In genomic region chr13:32426981-32427851, GRCh38 we compare ENCODE assay signal across 8 cellular contexts. TPM values are rescaled to one million over a fixed set of nuclear protein-coding genes. Genes with fewer than 3 reads are reported as not detected.
DNase-seq lines count a peak whose midpoint lies in the region; ATAC-seq and TF ChIP-seq lines count a peak whose summit lies in the region.

No MANE protein-coding gene starts in this region.

- no peak overlapping the region for H3K27ac ChIP-seq in neural cell (ENCODE audit: low read length)
- H3K27ac ChIP-seq in temporal lobe (ENCODE audit: low read depth, low read length) = peak overlapping the region; percentile 73

- peak overlapping the region; percentile 58 for H3K4me3 ChIP-seq in fibroblast of mammary gland (ENCODE audit: control insufficient read depth, low read depth, low read length)
- peak overlapping the region; percentile 71 for H3K4me3 ChIP-seq in neural cell (ENCODE audit: low read length)

- no peaks in the 10 kb centered on the region for H3K36me3 ChIP-seq in neural cell (ENCODE audit: insufficient read depth, low read length)

- H4K20me1 ChIP-seq in neural cell (ENCODE audit: insufficient read depth) = no peaks in the 10 kb centered on the region

- no peaks in the 10 kb centered on the region for H3K9me2 ChIP-seq in neural cell (ENCODE audit: insufficient read depth, low read length)

- ATAC-seq in HG02870 (IDR thresholded peaks at IDR 0.05; ENCODE audit: unreplicated experiment) = peak; percentile 15

- H2AFZ ChIP-seq in neural cell (ENCODE audit: low read depth, low read length) = no peak overlapping the region

- no peak for TF ChIP-seq CTCF in fibroblast of mammary gland (conservative IDR thresholded peaks at IDR 0.05; ENCODE audit: control insufficient read depth, insufficient read depth, low read depth, low read length)
- TF ChIP-seq CTCF in neural cell (IDR thresholded peaks at IDR 0.05; ENCODE audit: poor library complexity, severe bottlenecking) = no peak

- peak overlapping the region; percentile 51 for H3K9ac ChIP-seq in neural cell (ENCODE audit: low read length)

- no peaks in the 10 kb centered on the region for H3K79me2 ChIP-seq in neural cell (replicated peaks; ENCODE audit: insufficient read depth, low read length)

- H3K4me2 ChIP-seq in neural cell (ENCODE audit: low read length) = no peak overlapping the region

- H3K9me3 ChIP-seq in neural cell (ENCODE audit: low read length) = no peaks in the 10 kb centered on the region

- no peak for TF ChIP-seq RAD21 in neural cell (conservative IDR thresholded peaks at IDR 0.05)

- TF ChIP-seq EP300 in neural cell (conservative IDR thresholded peaks at IDR 0.05; ENCODE audit: poor library complexity, severe bottlenecking) = no peak

- peak; percentile 7 for DNase-seq in NCI-H1436 (lab: John Stamatoyannopoulos, UW)
- DNase-seq in NCI-H1436 treated with DMSO at 0.1 percent for 48 hours (lab: John Stamatoyannopoulos, UW) = no peak
- DNase-seq in NOMO-1 (lab: John Stamatoyannopoulos, UW; ENCODE audit: unreplicated experiment in 2 of 2) = peak; percentile 54 to 74
- DNase-seq in activated T-cell treated with anti-CD3 and anti-CD28 coated beads, Interleukin-2, amount 50 U/mL, for 48 hours = peak; percentile 69 to 78
- DNase-seq in fibroblast of mammary gland (ENCODE audit: low read depth) = peak; percentile 15

- no peaks in the 10 kb centered on the region for H3F3A ChIP-seq in neural cell (ENCODE audit: insufficient read depth, low read length, poor library complexity, severe bottlenecking)

- H3K27me3 ChIP-seq in neural cell (ENCODE audit: insufficient read depth, low read depth, low read length) = peaks cover 36% of the 10 kb centered on the region

TF ChIP-seq in neural cell, 6 proteins besides CTCF, POLR2A, EP300 and RAD21:
- TF ChIP-seq EZH2 (IDR thresholded peaks at IDR 0.05; ENCODE audit: borderline replicate concordance, insufficient read depth, low read length, poor library complexity, severe bottlenecking) = peak; percentile 32
- no peak for TF ChIP-seq MXI1 (conservative IDR thresholded peaks at IDR 0.05; ENCODE audit: poor library complexity, severe bottlenecking)

RNA-seq across cellular contexts. Expression of gene N4BP2L1, which starts 0.7 kb away (rescaled TPM):
- polyA plus RNA-seq in neural cell = 4.6 and 6.1 TPM in 2 replicates
- polyA minus RNA-seq in neural cell = 0.49 and 4.1 TPM in 2 replicates
- 11.3 TPM for total RNA-seq in temporal lobe
